ENCODE assay signal across 8 cellular contexts in the genomic region with DNA sequence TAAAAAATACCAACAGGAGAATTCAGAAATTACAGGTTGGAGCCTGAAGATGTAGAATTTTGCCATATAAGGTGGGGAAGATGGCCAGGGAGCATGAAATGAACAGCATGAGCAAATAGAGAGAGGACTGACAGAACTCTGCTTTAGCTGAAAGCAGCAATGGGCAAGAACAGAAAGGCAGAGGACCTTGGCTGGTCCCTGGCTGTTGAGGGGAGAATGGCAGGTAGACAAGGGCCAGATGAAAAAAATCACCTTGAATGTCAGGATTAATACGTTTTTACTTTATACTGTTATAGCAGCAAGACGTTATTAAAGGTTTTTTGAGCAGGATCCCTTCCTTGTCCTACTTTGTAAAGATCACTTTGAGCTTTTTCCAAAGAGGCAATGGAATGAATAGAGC. TPM values are rescaled to one million over a fixed set of nuclear protein-coding genes. Genes with fewer than 3 reads are reported as not detected.
DNase-seq lines count a peak whose midpoint lies in the region; ATAC-seq, FAIRE-seq and TF ChIP-seq lines count a peak whose summit lies in the region.

No MANE protein-coding gene starts in this region.

- no peak for FAIRE-seq in small intestine (lab: Jason Lieb, UNC)

- TF ChIP-seq CTCF in cardiac muscle cell (IDR thresholded peaks at IDR 0.05; ENCODE audit: low read depth, low read length), result no peak
- TF ChIP-seq CTCF in fibroblast of mammary gland (conservative IDR thresholded peaks at IDR 0.05; ENCODE audit: control insufficient read depth, insufficient read depth, low read depth, low read length), result no peak

- no peaks in the 10 kb centered on the region for H3K9me3 ChIP-seq in cardiac muscle cell (ENCODE audit: low read depth)
- no peaks in the 10 kb centered on the region for H3K9me3 ChIP-seq in SJCRH30 (replicated peaks)
- H3K9me3 ChIP-seq in small intestine (ENCODE audit: control insufficient read depth, low read depth), result no peaks in the 10 kb centered on the region

- 6 to 37% (median 14%) methylated on average over 2 of the region's 2 CpGs for WGBS in small intestine, 3 donors

- H3K4me1 ChIP-seq in cardiac muscle cell (ENCODE audit: low read depth) (peaks cover 30% of the 10 kb centered on the region), SJCRH30 (peaks cover 5% of the 10 kb centered on the region; the same call in 1 of the 2 replicates), small intestine (ENCODE audit: control insufficient read depth in 2 of 2, insufficient read depth in 1 of 2, low read depth in 1 of 2, low read length in 1 of 2) (peaks cover 0 to 3% of the 10 kb centered on the region in 2 donors)

- H3K4me3 ChIP-seq in cardiac muscle cell (peak overlapping the region; percentile 89), SJCRH30 (peak overlapping the region; percentile 98), fibroblast of mammary gland (ENCODE audit: control insufficient read depth, low read depth, low read length) (peak overlapping the region; percentile 100), small intestine (ENCODE audit: low read depth in 1 of 2, low read length in 2 of 2) (peak overlapping the region; percentile 24 to 87)

- intact Hi-C loops in left ventricle myocardium superior (cut with micrococcal nuclease), result no loop called here

- DNase-seq in cardiac muscle cell (ENCODE audit: low read depth in 1 of 2, low spot score in 1 of 2) (no peak), left ventricle myocardium superior (no peak), SJCRH30 (no peak), fibroblast of mammary gland (ENCODE audit: low read depth) (no peak), small intestine (no peak)
- no peak for DNase-seq in activated CD4-positive, CD25-positive, alpha-beta regulatory T cell treated with anti-CD3 and anti-CD28 coated beads, Interleukin-2, amount 50 U/mL, for 72 hours

- peak overlapping the region; percentile 99 for H3K27ac ChIP-seq in cardiac muscle cell
- peak overlapping the region; percentile 98 for H3K27ac ChIP-seq in SJCRH30
- H3K27ac ChIP-seq in small intestine (ENCODE audit: low read depth in 1 of 2, low read length in 1 of 2), result no peak overlapping the region

- H3K36me3 ChIP-seq in cardiac muscle cell, result no peaks in the 10 kb centered on the region
- peaks cover 17% of the 10 kb centered on the region for H3K36me3 ChIP-seq in SJCRH30
- H3K36me3 ChIP-seq in small intestine (ENCODE audit: control insufficient read depth in 2 of 2, insufficient read depth in 2 of 2, low read length in 2 of 2), result peaks cover 0 to 5% of the 10 kb centered on the region in 2 donors

- H3K27me3 ChIP-seq in cardiac muscle cell (no peaks in the 10 kb centered on the region), SJCRH30 (no peaks in the 10 kb centered on the region), small intestine (ENCODE audit: control insufficient read depth in 2 of 2, insufficient read depth in 2 of 2, low read length in 2 of 2) (no peaks in the 10 kb centered on the region)

- ATAC-seq in left ventricle myocardium superior (no peak), GM18858 (IDR thresholded peaks at IDR 0.05; ENCODE audit: unreplicated experiment) (no peak), GM21737 (IDR thresholded peaks at IDR 0.05; ENCODE audit: unreplicated experiment) (no peak)

RNA-seq across cellular contexts. Expression of a gene that starts 1.0 kb away (rescaled TPM):
- total RNA-seq in cardiac muscle cell, result 37.0 and 70.8 TPM in 2 replicates
- 76.5 and 133 TPM in 2 replicates for polyA plus RNA-seq in cardiac muscle cell
- total RNA-seq in left ventricle myocardium superior, result 60.3 TPM
- 75.2 and 77.8 TPM in 2 replicates for total RNA-seq in SJCRH30 (2014; rRNA removed; shearing (Covaris generic))
- 10 to 100 TPM in 1 of 3 donors, 1 to 10 TPM in 2; 8.1 to 37.3 (median 9.2) TPM for polyA plus RNA-seq in small intestine

RNA-seq across cellular contexts. Expression of a gene that starts 12.1 kb away (rescaled TPM):
- total RNA-seq in cardiac muscle cell, result 26.7 and 27.6 TPM in 2 replicates
- polyA plus RNA-seq in cardiac muscle cell, result 28.2 and 28.6 TPM in 2 replicates
- total RNA-seq in left ventricle myocardium superior, result 76.6 TPM
- total RNA-seq in SJCRH30 (2014; rRNA removed; shearing (Covaris generic)), result 17.0 and 18.5 TPM in 2 replicates
- polyA plus RNA-seq in small intestine, result 10 to 100 TPM in 1 of 3 donors, 1 to 10 TPM in 2; 6.5 to 30.6 (median 6.9) TPM

RNA-seq across cellular contexts. Expression of a gene that starts 34.4 kb away (rescaled TPM):
- total RNA-seq in cardiac muscle cell (29.2 and 52.1 TPM in 2 replicates), left ventricle myocardium superior (20.4 TPM)
- polyA plus RNA-seq in cardiac muscle cell (51.6 and 56.5 TPM in 2 replicates), small intestine (10 to 100 TPM in 1 of 3 donors, 1 to 10 TPM in 2; 2.5 to 10.8 (median 5.7) TPM)
- total RNA-seq in SJCRH30 (2014; rRNA removed; shearing (Covaris generic)), result 0.57 TPM in 1 of 2 replicates, not detected in the other

Comparison
In these comparisons a context has a peak if more than half of its experiments do, and no peak if none do; other contexts are left out.
1. H3K27ac ChIP-seq: peak in cardiac muscle cell (single experiment) and SJCRH30 (single experiment); none in small intestine (0 of 2).
2. RNA of a gene that starts 34.4 kb away (total RNA-seq): 29.2 to 52.1 TPM in cardiac muscle cell and 20.4 TPM in left ventricle myocardium superior (single experiment); 0.57 TPM in SJCRH30; every median in the first group is over 10 times any median in the second.
3. Peak in every context shown above with its lines, with median percentiles within 50 percentile points of each other: H3K4me3 ChIP-seq.